Comparison of ENCODE assay signal across 22 cellular contexts in genomic region chr9:93708289-93708986, GRCh38.
A peak's percentile ranks its signal among the peaks of the same experiment; 100 is the strongest.
DNase-seq lines count a peak whose midpoint lies in the region; ATAC-seq and TF ChIP-seq lines count a peak whose summit lies in the region.
"Had no signal": no experiment of that assay in that cellular context is flagged by ENCODE, and none has a peak within 500 bp of the region (broad histone marks: within the 10 kb centered on the region; RNA-seq: fewer than 3 reads in every experiment).

No MANE protein-coding gene starts in this region.

- no peak overlapping the region for H3K27ac ChIP-seq in right cardiac atrium (ENCODE audit: low read length)
- no peak overlapping the region for H3K27ac ChIP-seq in mesenchymal stem cell (ENCODE audit: low read length, poor library complexity, severe bottlenecking)
- peak overlapping the region; percentile 40 for H3K27ac ChIP-seq in skeletal muscle tissue (ENCODE audit: low read depth, low read length)
- H3K27ac ChIP-seq: GM23248, HL-60 had no signal

- intact Hi-C loops in left ventricle myocardium superior (cut with micrococcal nuclease) (no loop called here), right cardiac atrium (cut with DNase I) (no loop called here), lower leg skin (cut with DNase I; ENCODE audit: low total_unique reads) (no loop called here)

- TF ChIP-seq CTCF in osteocyte (IDR thresholded peaks at IDR 0.05) = no peak
- no peak for TF ChIP-seq CTCF in lower leg skin (IDR thresholded peaks at IDR 0.05)

- H3K27ac Mint-ChIP-seq in osteocyte (ENCODE audit: unreplicated experiment) = no peak overlapping the region
- H3K27ac Mint-ChIP-seq: CD4-positive, CD25-positive, alpha-beta regulatory T cell had no signal

- H2BK5ac ChIP-seq in mesenchymal stem cell (ENCODE audit: low read depth, low read length, poor library complexity, severe bottlenecking) = no peak overlapping the region

- no peak overlapping the region for H2AK5ac ChIP-seq in mesenchymal stem cell (ENCODE audit: low read length, severe bottlenecking)

- no peak overlapping the region for H3K14ac ChIP-seq in mesenchymal stem cell (ENCODE audit: low read length in 2 of 2)

- no peak overlapping the region for H3K4me3 Mint-ChIP-seq in osteocyte (ENCODE audit: unreplicated experiment)
- H3K4me3 Mint-ChIP-seq: CD4-positive, CD25-positive, alpha-beta regulatory T cell; CD8-positive, alpha-beta memory T cell had no signal

- no peak for TF ChIP-seq POLR2A in lower leg skin (IDR thresholded peaks at IDR 0.05)

- no peak overlapping the region for H2AFZ ChIP-seq in mesenchymal stem cell (ENCODE audit: low read depth, low read length)
- H2AFZ ChIP-seq: GM23248 had no signal

- H3K36me3 ChIP-seq in mesenchymal stem cell (ENCODE audit: control insufficient read depth in 1 of 2, insufficient read depth in 2 of 2, low read depth in 1 of 2, low read length in 2 of 2) (no peaks in the 10 kb centered on the region), skeletal muscle tissue (ENCODE audit: control insufficient read depth in 3 of 3, insufficient read depth in 3 of 3, low read length in 3 of 3) (peaks cover 0 to 2% (median 0%) of the 10 kb centered on the region in 3 donors)
- H3K36me3 ChIP-seq: BE2C, HAP-1 had no signal

- WGBS in right cardiac atrium = 71% methylated on average over 8 of the region's 8 CpGs
- WGBS in mesenchymal stem cell = 79% methylated on average over 8 of the region's 8 CpGs
- WGBS in lower leg skin, 2 donors = 81% methylated on average over 8 of the region's 8 CpGs; no CpG with 5 or more reads in 1 of the 2 donors

- H3K4me2 ChIP-seq in mesenchymal stem cell (ENCODE audit: low read length, poor library complexity, severe bottlenecking) = no peak overlapping the region

- H3K4me1 Mint-ChIP-seq in osteocyte (ENCODE audit: unreplicated experiment) = no peaks in the 10 kb centered on the region
- H3K4me1 Mint-ChIP-seq: CD4-positive, CD25-positive, alpha-beta regulatory T cell; CD8-positive, alpha-beta memory T cell had no signal

- H3K9ac ChIP-seq in mesenchymal stem cell (ENCODE audit: low read length) (no peak overlapping the region), skeletal muscle tissue (ENCODE audit: low read depth in 1 of 3, low read length in 3 of 3) (peak overlapping the region; percentile 50 to 66 (median 64))
- H3K9ac ChIP-seq: GM23248 had no signal

- no peak overlapping the region for H3K18ac ChIP-seq in mesenchymal stem cell (ENCODE audit: low read depth in 1 of 2, low read length in 2 of 2)

- H3K27me3 Mint-ChIP-seq in osteocyte (ENCODE audit: unreplicated experiment) = peaks cover 19% of the 10 kb centered on the region

- H3K9me3 ChIP-seq in right cardiac atrium (ENCODE audit: control insufficient read depth, low read length) (peaks cover 2% of the 10 kb centered on the region), mesenchymal stem cell (ENCODE audit: control insufficient read depth, low read length) (peaks cover 14% of the 10 kb centered on the region), skeletal muscle tissue (ENCODE audit: control insufficient read depth in 3 of 3, low read length in 3 of 3) (peaks cover 0 to 5% (median 4%) of the 10 kb centered on the region in 3 donors)
- H3K9me3 ChIP-seq: BE2C, HAP-1 had no signal

- no peaks in the 10 kb centered on the region for H3K79me1 ChIP-seq in mesenchymal stem cell (replicated peaks; ENCODE audit: low read length, poor library complexity, severe bottlenecking)

- H2BK12ac ChIP-seq in mesenchymal stem cell (ENCODE audit: low read length in 2 of 2) = no peak overlapping the region

- H3K4me3 ChIP-seq in right cardiac atrium (ENCODE audit: low read length) (no peak overlapping the region), mesenchymal stem cell (ENCODE audit: insufficient read depth in 1 of 2, low read depth in 1 of 2, low read length in 2 of 2) (no peak overlapping the region), skeletal muscle tissue (ENCODE audit: low read length in 3 of 3) (peak overlapping the region; percentile 38 to 62 (median 41)), lower leg skin (ENCODE audit: low read depth, poor library complexity, severe bottlenecking) (no peak overlapping the region)
- H3K4me3 ChIP-seq: GM12878, GM23248, HAP-1 had no signal

- no peaks in the 10 kb centered on the region for H3K4me1 ChIP-seq in right cardiac atrium (ENCODE audit: control insufficient read depth, insufficient read depth, low read length)
- no peaks in the 10 kb centered on the region for H3K4me1 ChIP-seq in mesenchymal stem cell (ENCODE audit: control insufficient read depth, insufficient read depth, low read depth, low read length)
- peaks cover 5 to 11% (median 6%) of the 10 kb centered on the region in 3 donors for H3K4me1 ChIP-seq in skeletal muscle tissue (ENCODE audit: control insufficient read depth in 3 of 3, insufficient read depth in 3 of 3, low read length in 3 of 3)
- H3K4me1 ChIP-seq: BE2C, HAP-1 had no signal

- no peak for DNase-seq in left ventricle myocardium superior
- no peak for DNase-seq in right cardiac atrium
- no peak for DNase-seq in mesenchymal stem cell
- DNase-seq in osteocyte (ENCODE audit: extremely low spot score, unreplicated experiment) = peak; percentile 60
- DNase-seq in NCI-H748 (lab: John Stamatoyannopoulos, UW; ENCODE audit: unreplicated experiment) = no peak
- DNase-seq in lower leg skin (ENCODE audit: low spot score in 2 of 2) = no peak
- DNase-seq: ACHN; BE2C; C1 segment of cervical spinal cord; CD4-positive, CD25-positive, alpha-beta regulatory T cell; CD8-positive, alpha-beta memory T cell; COR-L47; DMS 273 treated with DMSO at 0.1 percent for 48 hours; DMS53; DND-41; EL; GM23248 had no signal

- H3K9me3 Mint-ChIP-seq in osteocyte (ENCODE audit: unreplicated experiment) = peaks cover 5% of the 10 kb centered on the region

- no peak overlapping the region for H2BK15ac ChIP-seq in mesenchymal stem cell (ENCODE audit: low read depth, poor library complexity, severe bottlenecking)

- ATAC-seq in left ventricle myocardium superior = peak; percentile 40
- no peak for ATAC-seq in right cardiac atrium
- no peak for ATAC-seq in GM19397 (IDR thresholded peaks at IDR 0.05; ENCODE audit: unreplicated experiment)
- ATAC-seq: GM12878 had no signal

- H4K8ac ChIP-seq in mesenchymal stem cell (ENCODE audit: low read length) = no peak overlapping the region

- H3K23ac ChIP-seq in mesenchymal stem cell (ENCODE audit: low read length in 2 of 2) = no peak overlapping the region

- peak overlapping the region; percentile 40 for H4K91ac ChIP-seq in mesenchymal stem cell (ENCODE audit: low read length)

- H3K27me3 ChIP-seq in right cardiac atrium (ENCODE audit: control insufficient read depth, insufficient read depth) = no peaks in the 10 kb centered on the region
- no peaks in the 10 kb centered on the region for H3K27me3 ChIP-seq in mesenchymal stem cell (ENCODE audit: control insufficient read depth in 1 of 2, insufficient read depth in 1 of 2, low read length in 2 of 2)
- peaks cover 0 to 3% (median 0%) of the 10 kb centered on the region in 3 donors for H3K27me3 ChIP-seq in skeletal muscle tissue (ENCODE audit: control insufficient read depth in 3 of 3, insufficient read depth in 3 of 3, low read length in 3 of 3)
- H3K27me3 ChIP-seq: BE2C had no signal

- H2BK120ac ChIP-seq in mesenchymal stem cell (ENCODE audit: low read depth, low read length) = no peak overlapping the region

- no peaks in the 10 kb centered on the region for H3K36me3 Mint-ChIP-seq in osteocyte (ENCODE audit: unreplicated experiment)
- H3K36me3 Mint-ChIP-seq: CD4-positive, CD25-positive, alpha-beta regulatory T cell; CD8-positive, alpha-beta memory T cell had no signal

- H3K4ac ChIP-seq in mesenchymal stem cell (ENCODE audit: low read depth in 1 of 2, low read length in 2 of 2) = no peak overlapping the region

Comparison
In these comparisons a context has a peak if more than half of its experiments do, and no peak if none do; other contexts are left out.
1. H3K4me3 ChIP-seq: peak in skeletal muscle tissue (3 of 3); none in right cardiac atrium (single experiment), mesenchymal stem cell (0 of 2) and lower leg skin (single experiment).